In genomic region chr12:123938679-123939480, GRCh38 we compare ENCODE assay signal across 1 cellular context.
TF ChIP-seq lines count a peak whose summit lies in the region.

No MANE protein-coding gene starts in this region.

TF ChIP-seq in GM23338, 12 proteins besides CTCF, POLR2A, EP300 and RAD21 (continued from another document):
- TF ChIP-seq ZNF462 (CRISPR knock-in tag; IDR thresholded peaks at IDR 0.05), result no peak
- no peak for TF ChIP-seq NANOG (IDR thresholded peaks at IDR 0.05; ENCODE audit: borderline replicate concordance)
- TF ChIP-seq CREB1 (CRISPR knock-in tag; IDR thresholded peaks at IDR 0.05; ENCODE audit: low read depth), result no peak
- TF ChIP-seq ETS1 (IDR thresholded peaks at IDR 0.05), result no peak
- no peak for TF ChIP-seq POLR2AphosphoS5 (IDR thresholded peaks at IDR 0.05; ENCODE audit: low read depth)
- TF ChIP-seq ZNF331 (CRISPR knock-in tag; IDR thresholded peaks at IDR 0.05; ENCODE audit: low read depth), result no peak
- no peak for TF ChIP-seq EZH2 (IDR thresholded peaks at IDR 0.05; ENCODE audit: low read depth, unreplicated experiment)
- no peak for TF ChIP-seq STAT1 (IDR thresholded peaks at IDR 0.05; ENCODE audit: unreplicated experiment)
- no peak for TF ChIP-seq REST (IDR thresholded peaks at IDR 0.05; ENCODE audit: unreplicated experiment)
- no peak for TF ChIP-seq ZNF114 (CRISPR knock-in tag; IDR thresholded peaks at IDR 0.05)
- TF ChIP-seq EZH2phosphoT487 (IDR thresholded peaks at IDR 0.05; ENCODE audit: unreplicated experiment), result no peak
